In genomic region chr6:135935951-135936601, GRCh38 we compare ENCODE assay signal across 7 cellular contexts.
DNase-seq lines count a peak whose midpoint lies in the region; ATAC-seq and TF ChIP-seq lines count a peak whose summit lies in the region.

No MANE protein-coding gene starts in this region.

- H3K4me3 ChIP-seq in PC-3 (ENCODE audit: low read length) (peak overlapping the region; percentile 21; the same call in 1 of the 2 replicates), H7 (ENCODE audit: insufficient read depth, low read depth, low read length) (no peak overlapping the region)

- H3K36me3 Mint-ChIP-seq in stimulated activated effector memory CD8-positive, alpha-beta T cell treated with anti-CD3 and anti-CD28 coated beads, Interleukin-12 subunit alpha, Interleukin-12 subunit beta, amount 100 ng/mL, for 72 hours: no peaks in the 10 kb centered on the region

- no peaks in the 10 kb centered on the region for H3K79me2 ChIP-seq in PC-3 (ENCODE audit: low read length)

- H3K9me2 ChIP-seq in PC-3 (replicated peaks; ENCODE audit: low read length): no peaks in the 10 kb centered on the region

- H3F3A ChIP-seq in PC-3 (ENCODE audit: low read length, unreplicated experiment): peaks cover 8% of the 10 kb centered on the region

- no TSS peak for BruUV-seq in PC-3 (replicated peaks; lab: Mats Ljungman, UMichigan)

- no peaks in the 10 kb centered on the region for H3K4me1 Mint-ChIP-seq in stimulated activated effector memory CD8-positive, alpha-beta T cell treated with anti-CD3 and anti-CD28 coated beads, Interleukin-12 subunit alpha, Interleukin-12 subunit beta, amount 100 ng/mL, for 72 hours

- DNase-seq in H4 (ENCODE audit: low spot score): peak; percentile 58
- DNase-seq in PC-3: peak; percentile 84
- peak in 1 of 2 donors; percentile 88 for DNase-seq in foreskin keratinocyte
- DNase-seq in stimulated activated effector memory CD8-positive, alpha-beta T cell treated with anti-CD3 and anti-CD28 coated beads, Interleukin-12 subunit alpha, Interleukin-12 subunit beta, amount 100 ng/mL, for 72 hours (ENCODE audit: low spot score in 2 of 2): no peak
- DNase-seq in H7: no peak

- POLR2A ChIA-PET in PC-3 (lab: Charles Lee; ENCODE audit: unreplicated experiment): interaction anchor here (0.6 kb wide), 1 partner anchor 147 kb away, joined by 3 read pairs; no protein-coding TSS in a partner anchor

- TF ChIP-seq CTCF in PC-3 (conservative IDR thresholded peaks at IDR 0.05; ENCODE audit: low read depth, low read length) (no peak), foreskin keratinocyte (conservative IDR thresholded peaks at IDR 0.05) (no peak)

- CTCF ChIA-PET in PC-3 (lab: Charles Lee): no interaction called here

- H3K9me3 Mint-ChIP-seq in stimulated activated effector memory CD8-positive, alpha-beta T cell treated with anti-CD3 and anti-CD28 coated beads, Interleukin-12 subunit alpha, Interleukin-12 subunit beta, amount 100 ng/mL, for 72 hours: no peaks in the 10 kb centered on the region

- H3K36me3 ChIP-seq in PC-3 (ENCODE audit: low read depth, low read length) (no peaks in the 10 kb centered on the region), H7 (replicated peaks; ENCODE audit: control insufficient read depth, insufficient read depth, low read length) (no peaks in the 10 kb centered on the region)

- H3K27ac Mint-ChIP-seq in stimulated activated effector memory CD8-positive, alpha-beta T cell treated with anti-CD3 and anti-CD28 coated beads, Interleukin-12 subunit alpha, Interleukin-12 subunit beta, amount 100 ng/mL, for 72 hours: no peak overlapping the region

- no peaks in the 10 kb centered on the region for H4K20me1 ChIP-seq in PC-3 (ENCODE audit: low read length)

- no peak overlapping the region for H3K4me3 Mint-ChIP-seq in stimulated activated effector memory CD8-positive, alpha-beta T cell treated with anti-CD3 and anti-CD28 coated beads, Interleukin-12 subunit alpha, Interleukin-12 subunit beta, amount 100 ng/mL, for 72 hours

- H2AFZ ChIP-seq in PC-3 (ENCODE audit: low read length): peak overlapping the region; percentile 71

- H3K4me2 ChIP-seq in PC-3 (ENCODE audit: low read length): peak overlapping the region; percentile 81

- peak overlapping the region; percentile 77 for H3K9ac ChIP-seq in PC-3 (ENCODE audit: low read length)

- intact Hi-C loops in PC-3 (cut with micrococcal nuclease): loop anchor here (1.0 to 10.0 kb wide), 3 partner anchors 14 to 289 kb away; no protein-coding TSS in a partner anchor

- H3K27ac ChIP-seq in PC-3 (ENCODE audit: low read length): peak overlapping the region; percentile 97
- H3K27ac ChIP-seq in foreskin keratinocyte: peak overlapping the region; percentile 49

- peaks cover 47% of the 10 kb centered on the region for H3K4me1 ChIP-seq in PC-3 (ENCODE audit: insufficient read depth, low read length)
- peaks cover 14% of the 10 kb centered on the region for H3K4me1 ChIP-seq in foreskin keratinocyte

- no peaks in the 10 kb centered on the region for H3K9me3 ChIP-seq in PC-3 (ENCODE audit: low read length)

- H3K27me3 ChIP-seq in PC-3 (ENCODE audit: low read length) (no peaks in the 10 kb centered on the region), foreskin keratinocyte (no peaks in the 10 kb centered on the region), H7 (ENCODE audit: control insufficient read depth, insufficient read depth, low read length) (no peaks in the 10 kb centered on the region)

- peak; percentile 87 for ATAC-seq in PC-3
- ATAC-seq in foreskin keratinocyte: peak; percentile 55
- peak; percentile 16 for ATAC-seq in stimulated activated effector memory CD8-positive, alpha-beta T cell treated with anti-CD3 and anti-CD28 coated beads, Interleukin-12 subunit alpha, Interleukin-12 subunit beta, amount 100 ng/mL, for 72 hours
- ATAC-seq in GM18858 (IDR thresholded peaks at IDR 0.05; ENCODE audit: unreplicated experiment): no peak
- no peak for ATAC-seq in GM19397 (IDR thresholded peaks at IDR 0.05; ENCODE audit: unreplicated experiment)

Comparison
In these comparisons a context has a peak if more than half of its experiments do, and no peak if none do; other contexts are left out.
1. DNase-seq: peak in H4 (single experiment) and PC-3 (single experiment); none in stimulated activated effector memory CD8-positive, alpha-beta T cell treated with anti-CD3 and anti-CD28 coated beads, Interleukin-12 subunit alpha, Interleukin-12 subunit beta, amount 100 ng/mL, for 72 hours (0 of 2) and H7 (single experiment).
2. ATAC-seq: peak in PC-3 (single experiment), foreskin keratinocyte (single experiment) and stimulated activated effector memory CD8-positive, alpha-beta T cell treated with anti-CD3 and anti-CD28 coated beads, Interleukin-12 subunit alpha, Interleukin-12 subunit beta, amount 100 ng/mL, for 72 hours (single experiment); none in GM18858 (single experiment) and GM19397 (single experiment).